1 cellular context compared by ENCODE assay signal in genomic region chr9:136944094-136944518, GRCh38.
TF ChIP-seq lines count a peak whose summit lies in the region.

No MANE protein-coding gene starts in this region.

TF ChIP-seq in HepG2, 621 proteins besides CTCF, POLR2A, EP300 and RAD21 (continued from another document and continues in another):
- no peak for TF ChIP-seq ZBTB40 (IDR thresholded peaks at IDR 0.05)
- no peak for TF ChIP-seq ZBTB40 (CRISPR knock-in tag; IDR thresholded peaks at IDR 0.05)
- TF ChIP-seq KMT2B (CRISPR knock-in tag; IDR thresholded peaks at IDR 0.05) = no peak
- TF ChIP-seq POGK (CRISPR knock-in tag; conservative IDR thresholded peaks at IDR 0.05) = no peak
- TF ChIP-seq HOXA7 (CRISPR knock-in tag; IDR thresholded peaks at IDR 0.05) = no peak
- no peak for TF ChIP-seq ZNF772 (CRISPR knock-in tag; IDR thresholded peaks at IDR 0.05)
- peak; percentile 73 for TF ChIP-seq ZNF777 (CRISPR knock-in tag; IDR thresholded peaks at IDR 0.05)
- TF ChIP-seq ZKSCAN1 (IDR thresholded peaks at IDR 0.05; ENCODE audit: low read length) = no peak
- no peak for TF ChIP-seq PHF5A (CRISPR knock-in tag; IDR thresholded peaks at IDR 0.05; ENCODE audit: low read depth, unreplicated experiment)
- TF ChIP-seq ZNF672 (CRISPR knock-in tag; IDR thresholded peaks at IDR 0.05) = 0 out of 2 replicates have a peak, but pooled peaks have one; percentile 41
- TF ChIP-seq HNRNPK (IDR thresholded peaks at IDR 0.05; ENCODE audit: low read depth, low read length, poor library complexity, severe bottlenecking) = no peak
- peak; percentile 50 for TF ChIP-seq AGO2 (optimal IDR thresholded peaks at IDR 0.05; ENCODE audit: low read depth, low read length)
- no peak for TF ChIP-seq RARG (CRISPR knock-in tag; IDR thresholded peaks at IDR 0.05; ENCODE audit: low read depth)
- no peak for TF ChIP-seq BRCA1 (CRISPR knock-in tag; IDR thresholded peaks at IDR 0.05)
- TF ChIP-seq ZNF713 (CRISPR knock-in tag; IDR thresholded peaks at IDR 0.05) = no peak
- no peak for TF ChIP-seq SALL1 (CRISPR knock-in tag; IDR thresholded peaks at IDR 0.05)
- TF ChIP-seq, protein P1, sequence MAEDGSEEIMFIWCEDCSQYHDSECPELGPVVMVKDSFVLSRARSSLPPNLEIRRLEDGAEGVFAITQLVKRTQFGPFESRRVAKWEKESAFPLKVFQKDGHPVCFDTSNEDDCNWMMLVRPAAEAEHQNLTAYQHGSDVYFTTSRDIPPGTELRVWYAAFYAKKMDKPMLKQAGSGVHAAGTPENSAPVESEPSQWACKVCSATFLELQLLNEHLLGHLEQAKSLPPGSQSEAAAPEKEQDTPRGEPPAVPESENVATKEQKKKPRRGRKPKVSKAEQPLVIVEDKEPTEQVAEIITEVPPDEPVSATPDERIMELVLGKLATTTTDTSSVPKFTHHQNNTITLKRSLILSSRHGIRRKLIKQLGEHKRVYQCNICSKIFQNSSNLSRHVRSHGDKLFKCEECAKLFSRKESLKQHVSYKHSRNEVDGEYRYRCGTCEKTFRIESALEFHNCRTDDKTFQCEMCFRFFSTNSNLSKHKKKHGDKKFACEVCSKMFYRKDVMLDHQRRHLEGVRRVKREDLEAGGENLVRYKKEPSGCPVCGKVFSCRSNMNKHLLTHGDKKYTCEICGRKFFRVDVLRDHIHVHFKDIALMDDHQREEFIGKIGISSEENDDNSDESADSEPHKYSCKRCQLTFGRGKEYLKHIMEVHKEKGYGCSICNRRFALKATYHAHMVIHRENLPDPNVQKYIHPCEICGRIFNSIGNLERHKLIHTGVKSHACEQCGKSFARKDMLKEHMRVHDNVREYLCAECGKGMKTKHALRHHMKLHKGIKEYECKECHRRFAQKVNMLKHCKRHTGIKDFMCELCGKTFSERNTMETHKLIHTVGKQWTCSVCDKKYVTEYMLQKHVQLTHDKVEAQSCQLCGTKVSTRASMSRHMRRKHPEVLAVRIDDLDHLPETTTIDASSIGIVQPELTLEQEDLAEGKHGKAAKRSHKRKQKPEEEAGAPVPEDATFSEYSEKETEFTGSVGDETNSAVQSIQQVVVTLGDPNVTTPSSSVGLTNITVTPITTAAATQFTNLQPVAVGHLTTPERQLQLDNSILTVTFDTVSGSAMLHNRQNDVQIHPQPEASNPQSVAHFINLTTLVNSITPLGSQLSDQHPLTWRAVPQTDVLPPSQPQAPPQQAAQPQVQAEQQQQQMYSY (CRISPR knock-in tag; IDR thresholded peaks at IDR 0.05) = 0 out of 2 replicates have a peak, but pooled peaks have one; percentile 20
- TF ChIP-seq IKZF4 (CRISPR knock-in tag; IDR thresholded peaks at IDR 0.05; ENCODE audit: borderline replicate concordance, low read depth, not compliant biosample characterization) = peak; percentile 13
- TF ChIP-seq ZNF564 (CRISPR knock-in tag; IDR thresholded peaks at IDR 0.05) = no peak; the same call in 1 of the 2 replicates
- TF ChIP-seq, protein P2, sequence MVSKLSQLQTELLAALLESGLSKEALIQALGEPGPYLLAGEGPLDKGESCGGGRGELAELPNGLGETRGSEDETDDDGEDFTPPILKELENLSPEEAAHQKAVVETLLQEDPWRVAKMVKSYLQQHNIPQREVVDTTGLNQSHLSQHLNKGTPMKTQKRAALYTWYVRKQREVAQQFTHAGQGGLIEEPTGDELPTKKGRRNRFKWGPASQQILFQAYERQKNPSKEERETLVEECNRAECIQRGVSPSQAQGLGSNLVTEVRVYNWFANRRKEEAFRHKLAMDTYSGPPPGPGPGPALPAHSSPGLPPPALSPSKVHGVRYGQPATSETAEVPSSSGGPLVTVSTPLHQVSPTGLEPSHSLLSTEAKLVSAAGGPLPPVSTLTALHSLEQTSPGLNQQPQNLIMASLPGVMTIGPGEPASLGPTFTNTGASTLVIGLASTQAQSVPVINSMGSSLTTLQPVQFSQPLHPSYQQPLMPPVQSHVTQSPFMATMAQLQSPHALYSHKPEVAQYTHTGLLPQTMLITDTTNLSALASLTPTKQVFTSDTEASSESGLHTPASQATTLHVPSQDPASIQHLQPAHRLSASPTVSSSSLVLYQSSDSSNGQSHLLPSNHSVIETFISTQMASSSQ (IDR thresholded peaks at IDR 0.05; ENCODE audit: low read depth) = no peak
- TF ChIP-seq, protein P2 (CRISPR knock-in tag; IDR thresholded peaks at IDR 0.05; ENCODE audit: borderline replicate concordance) = no peak
- TF ChIP-seq FOXO1 (CRISPR knock-in tag; IDR thresholded peaks at IDR 0.05) = no peak
- TF ChIP-seq TEAD2 (CRISPR knock-in tag; IDR thresholded peaks at IDR 0.05) = no peak
- no peak for TF ChIP-seq ZGPAT (CRISPR knock-in tag; IDR thresholded peaks at IDR 0.05)
- TF ChIP-seq NFE2 (CRISPR knock-in tag; IDR thresholded peaks at IDR 0.05) = no peak
- peak; percentile 58 for TF ChIP-seq RBFOX2 (IDR thresholded peaks at IDR 0.05; ENCODE audit: low read depth, low read length)
- TF ChIP-seq GATAD2A (CRISPR knock-in tag; IDR thresholded peaks at IDR 0.05) = no peak
- no peak for TF ChIP-seq ZBTB39 (CRISPR knock-in tag; IDR thresholded peaks at IDR 0.05)
- 0 out of 2 replicates have a peak, but pooled peaks have one; percentile 13 for TF ChIP-seq ATF5 (CRISPR knock-in tag; IDR thresholded peaks at IDR 0.05; ENCODE audit: low read depth)
- TF ChIP-seq ZBTB20 (CRISPR knock-in tag; IDR thresholded peaks at IDR 0.05; ENCODE audit: borderline replicate concordance, low read depth) = no peak
- TF ChIP-seq, protein P3, sequence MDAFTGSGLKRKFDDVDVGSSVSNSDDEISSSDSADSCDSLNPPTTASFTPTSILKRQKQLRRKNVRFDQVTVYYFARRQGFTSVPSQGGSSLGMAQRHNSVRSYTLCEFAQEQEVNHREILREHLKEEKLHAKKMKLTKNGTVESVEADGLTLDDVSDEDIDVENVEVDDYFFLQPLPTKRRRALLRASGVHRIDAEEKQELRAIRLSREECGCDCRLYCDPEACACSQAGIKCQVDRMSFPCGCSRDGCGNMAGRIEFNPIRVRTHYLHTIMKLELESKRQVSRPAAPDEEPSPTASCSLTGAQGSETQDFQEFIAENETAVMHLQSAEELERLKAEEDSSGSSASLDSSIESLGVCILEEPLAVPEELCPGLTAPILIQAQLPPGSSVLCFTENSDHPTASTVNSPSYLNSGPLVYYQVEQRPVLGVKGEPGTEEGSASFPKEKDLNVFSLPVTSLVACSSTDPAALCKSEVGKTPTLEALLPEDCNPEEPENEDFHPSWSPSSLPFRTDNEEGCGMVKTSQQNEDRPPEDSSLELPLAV (CRISPR knock-in tag; conservative IDR thresholded peaks at IDR 0.05; ENCODE audit: low read depth) = no peak
- no peak for TF ChIP-seq ZNF180 (CRISPR knock-in tag; IDR thresholded peaks at IDR 0.05; ENCODE audit: borderline replicate concordance, low read depth)
